In genomic region chr1:157405662-157406061, GRCh38 we compare ENCODE assay signal across 10 cellular contexts.
"Had no signal": no experiment of that assay in that cellular context is flagged by ENCODE, and none has a peak within 500 bp of the region (broad histone marks: within the 10 kb centered on the region; RNA-seq: fewer than 3 reads in every experiment).

No MANE protein-coding gene starts in this region.

- H3K9me3 Mint-ChIP-seq: GM23338, H9, HFFc6 had no signal

- DNase-seq: H9, HFFc6, IMR-90, KG1 had no signal

- ATAC-seq: GM23338, HCT116, K562 had no signal

- H3K4me3 Mint-ChIP-seq: GM23338, H9, HFFc6 had no signal

- FAIRE-seq: H1, H54, K562 had no signal

- H3K4me2 ChIP-seq: GM23338 had no signal

- H3K27ac ChIP-seq: HL-60 had no signal

- H3K4me3 ChIP-seq: GM23338, K562 had no signal

- H3K27ac Mint-ChIP-seq: GM23338, H9, HFFc6 had no signal

- H2AFZ ChIP-seq: GM23338 had no signal
